Comparison of ENCODE assay signal across 7 cellular contexts in the genomic region with DNA sequence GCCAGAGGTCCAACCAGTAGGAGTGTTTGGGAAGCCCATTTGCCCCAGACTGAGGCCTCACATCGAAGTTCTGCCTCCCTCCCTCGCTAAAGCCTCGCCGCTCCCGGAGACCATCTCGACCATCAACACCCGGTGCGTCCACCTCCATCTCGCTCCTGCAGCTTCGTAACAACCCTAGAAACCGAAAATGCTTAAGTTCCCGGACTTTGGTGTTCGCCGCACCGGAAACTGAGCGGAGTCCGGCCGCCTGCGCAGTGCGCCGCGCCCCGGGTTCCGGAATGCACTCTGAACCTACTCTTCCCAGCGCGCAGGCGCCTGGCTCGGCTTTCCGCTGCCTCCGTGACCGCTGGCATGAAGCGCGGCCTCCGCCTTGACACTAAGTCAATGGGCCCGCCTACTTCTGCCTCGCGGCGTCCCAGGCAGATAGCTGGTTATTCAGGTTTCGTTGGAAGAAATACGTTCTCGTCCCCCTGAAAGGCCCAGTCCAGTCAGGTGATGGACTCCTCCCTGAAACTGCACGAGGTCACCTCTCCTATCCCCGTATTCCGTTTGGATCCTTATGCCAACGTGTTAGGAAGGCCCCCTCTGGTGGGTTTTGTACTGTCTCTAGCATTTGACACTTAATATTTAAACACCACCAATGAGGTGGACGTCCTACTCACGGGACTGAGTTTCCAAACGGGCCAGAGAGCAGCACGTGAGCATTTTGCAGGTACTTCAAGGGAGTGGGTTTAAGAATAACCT.
DNase-seq lines count a peak whose midpoint lies in the region; ATAC-seq lines count a peak whose summit lies in the region.

No MANE protein-coding gene starts in this region.

- ATAC-seq in GM18873 (IDR thresholded peaks at IDR 0.05; ENCODE audit: low FRiP score, unreplicated experiment) (peak; percentile 97), HG03103 (IDR thresholded peaks at IDR 0.05; ENCODE audit: low read depth, unreplicated experiment) (peak; percentile 97)

- DNase-seq in T-helper 2 cell, result peak; percentile 73 to 95 (median 83)
- peak; percentile 89 for DNase-seq in central memory CD4-positive, alpha-beta T cell
- DNase-seq in kidney tubule cell (ENCODE audit: low spot score), result peak; percentile 98
- peak; percentile 94 for DNase-seq in stimulated activated CD4-positive, alpha-beta T cell treated with anti-CD3 and anti-CD28 coated beads, Interleukin-1b, Interleukin-23, amount 100 ng/mL, for 48 hours
- no peak for DNase-seq in KG1 (lab: John Stamatoyannopoulos, UW)
